In genomic region chr22:38864361-38865191, GRCh38 we compare ENCODE assay signal across 13 cellular contexts. TPM values are rescaled to one million over a fixed set of nuclear protein-coding genes. Genes with fewer than 3 reads are reported as not detected.
DNase-seq lines count a peak whose midpoint lies in the region; ATAC-seq, FAIRE-seq and TF ChIP-seq lines count a peak whose summit lies in the region.
"Had no signal": no experiment of that assay in that cellular context is flagged by ENCODE, and none has a peak within 500 bp of the region (broad histone marks: within the 10 kb centered on the region; RNA-seq: fewer than 3 reads in every experiment).

No MANE protein-coding gene starts in this region.

- H3K27me3 Mint-ChIP-seq in Calu3 (ENCODE audit: unreplicated experiment), result no peaks in the 10 kb centered on the region
- H3K27me3 Mint-ChIP-seq: activated B cell treated with CpG ODN at 0.5 μM for 24 hours had no signal

- H3K9me3 Mint-ChIP-seq in Calu3 (ENCODE audit: low read depth, unreplicated experiment), result no peaks in the 10 kb centered on the region
- H3K9me3 Mint-ChIP-seq: activated B cell treated with CpG ODN at 0.5 μM for 24 hours had no signal

- peaks cover 6% of the 10 kb centered on the region for H3K36me3 ChIP-seq in brain microvascular endothelial cell (replicated peaks)

- intact Hi-C loops in Calu3 (cut with micrococcal nuclease; ENCODE audit: unreplicated experiment), result no loop called here
- intact Hi-C loops in left cardiac atrium (cut with DNase I), result loop anchor here (5.0 to 10.0 kb wide), 4 partner anchors 90 to 260 kb away; partner anchors contain the start of gene SUN2 (in 1 of the 2)

- H3K27me3 ChIP-seq in brain microvascular endothelial cell (replicated peaks), result no peaks in the 10 kb centered on the region
- H3K27me3 ChIP-seq: Peyer's patch had no signal

- BruUV-seq in Calu3 (replicated peaks; lab: Mats Ljungman, UMichigan), result no TSS peak

- CTCF ChIA-PET in Calu3 (lab: Charles Lee), result interaction anchor here (0.5 to 1.5 kb wide), 2 partner anchors 96 to 117 kb away, joined by 3 to 5 read pairs; no protein-coding TSS in a partner anchor

- peak overlapping the region; percentile 36 for H3K27ac Mint-ChIP-seq in Calu3 (ENCODE audit: unreplicated experiment)
- H3K27ac Mint-ChIP-seq: activated B cell treated with CpG ODN at 0.5 μM for 24 hours had no signal

- DNase-seq in Calu3 (no peak), left cardiac atrium (peak; percentile 84), retina (peak; percentile 14), brain microvascular endothelial cell (no peak), GM19239 (ENCODE audit: insufficient read length, low spot score) (no peak), GF-D8 (lab: John Stamatoyannopoulos, UW) (no peak)
- DNase-seq: COR-L47, midbrain, NCI-H1417 treated with DMSO at 0.1 percent for 48 hours had no signal

- in situ Hi-C loops in brain microvascular endothelial cell (cut with HindIII; ENCODE audit: low pct_ligation_motif_present, low sequenced_read_pairs), result no loop called here

- peaks cover 61% of the 10 kb centered on the region for H3K36me3 Mint-ChIP-seq in Calu3 (ENCODE audit: insufficient read depth, unreplicated experiment)

- peaks cover 14% of the 10 kb centered on the region for H3K4me1 Mint-ChIP-seq in Calu3 (ENCODE audit: low read depth, unreplicated experiment)

- no peak overlapping the region for H3K4me3 Mint-ChIP-seq in Calu3 (ENCODE audit: low read depth, unreplicated experiment)
- H3K4me3 Mint-ChIP-seq: activated B cell treated with CpG ODN at 0.5 μM for 24 hours had no signal

- TF ChIP-seq CTCF in Calu3 (IDR thresholded peaks at IDR 0.05; ENCODE audit: unreplicated experiment) (no peak), brain microvascular endothelial cell (IDR thresholded peaks at IDR 0.05; ENCODE audit: low read depth, low read length, missing control alignments) (no peak)

- FAIRE-seq in GM19239 (lab: Jason Lieb, UNC), result no peak

- H3K4me3 ChIP-seq in brain microvascular endothelial cell (ENCODE audit: low read depth, low read length), result no peak overlapping the region
- H3K4me3 ChIP-seq: Peyer's patch had no signal

- ATAC-seq in left cardiac atrium (peak; percentile 33 to 55), GM18858 (IDR thresholded peaks at IDR 0.05; ENCODE audit: unreplicated experiment) (no peak)

- H3K27ac ChIP-seq in angular gyrus (ENCODE audit: low read depth, low read length) (peak overlapping the region; percentile 34), brain microvascular endothelial cell (no peak overlapping the region)

RNA-seq across cellular contexts. Expression of gene CBX6, which starts 7.4 kb away (rescaled TPM):
- total RNA-seq in Calu3 (2022), result 140 and 152 TPM in 2 replicates
- total RNA-seq in left cardiac atrium, result 10 to 100 TPM; 46.0 to 54.3 TPM

RNA-seq across cellular contexts. Expression of gene NPTXR, which starts 20.7 kb away (rescaled TPM):
- total RNA-seq in Calu3 (2022) (6.1 and 6.6 TPM in 2 replicates), left cardiac atrium (10 to 100 TPM; 26.9 to 30.8 TPM)

Comparison
In these comparisons a context has a peak if more than half of its experiments do, and no peak if none do; other contexts are left out.
1. DNase-seq: peak in left cardiac atrium (single experiment) and retina (single experiment); none in Calu3 (single experiment), brain microvascular endothelial cell (single experiment), GM19239 (single experiment) and GF-D8 (single experiment).